Comparison of ENCODE assay signal across 1 cellular context in the genomic region with DNA sequence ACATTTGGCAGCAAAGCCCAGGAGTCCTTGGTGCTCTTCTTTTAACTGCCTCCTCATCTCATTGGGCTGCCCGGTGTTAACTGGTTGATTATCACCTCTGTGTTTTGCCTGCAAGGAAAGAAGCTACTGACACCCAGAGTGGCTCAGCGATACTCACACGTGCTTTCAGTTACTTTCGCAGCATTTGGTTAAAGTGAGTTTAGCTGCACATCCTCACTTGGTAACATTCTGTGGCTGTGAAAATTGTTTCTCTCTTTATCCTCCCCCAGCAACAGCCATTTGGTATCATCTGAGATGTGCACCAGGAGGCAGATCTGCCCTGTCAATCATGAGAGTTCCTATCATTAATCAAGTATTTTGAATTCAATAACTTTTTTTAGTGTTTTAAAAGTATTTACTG.
TF ChIP-seq lines count a peak whose summit lies in the region.

No MANE protein-coding gene starts in this region.

TF ChIP-seq in HepG2, 621 proteins besides CTCF, POLR2A, EP300 and RAD21 (continued from another document):
- no peak for TF ChIP-seq NFIB (CRISPR knock-in tag; IDR thresholded peaks at IDR 0.05; ENCODE audit: borderline replicate concordance)
- TF ChIP-seq NKX3-1 (CRISPR knock-in tag; IDR thresholded peaks at IDR 0.05): no peak
- TF ChIP-seq POGZ (CRISPR knock-in tag; IDR thresholded peaks at IDR 0.05): no peak
- TF ChIP-seq, protein P1, sequence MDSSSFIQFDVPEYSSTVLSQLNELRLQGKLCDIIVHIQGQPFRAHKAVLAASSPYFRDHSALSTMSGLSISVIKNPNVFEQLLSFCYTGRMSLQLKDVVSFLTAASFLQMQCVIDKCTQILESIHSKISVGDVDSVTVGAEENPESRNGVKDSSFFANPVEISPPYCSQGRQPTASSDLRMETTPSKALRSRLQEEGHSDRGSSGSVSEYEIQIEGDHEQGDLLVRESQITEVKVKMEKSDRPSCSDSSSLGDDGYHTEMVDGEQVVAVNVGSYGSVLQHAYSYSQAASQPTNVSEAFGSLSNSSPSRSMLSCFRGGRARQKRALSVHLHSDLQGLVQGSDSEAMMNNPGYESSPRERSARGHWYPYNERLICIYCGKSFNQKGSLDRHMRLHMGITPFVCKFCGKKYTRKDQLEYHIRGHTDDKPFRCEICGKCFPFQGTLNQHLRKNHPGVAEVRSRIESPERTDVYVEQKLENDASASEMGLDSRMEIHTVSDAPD (CRISPR knock-in tag; IDR thresholded peaks at IDR 0.05): no peak
- no peak for TF ChIP-seq PTBP1 (IDR thresholded peaks at IDR 0.05; ENCODE audit: low read depth, low read length, poor library complexity, severe bottlenecking)
- TF ChIP-seq ZFP1 (CRISPR knock-in tag; IDR thresholded peaks at IDR 0.05): no peak
- TF ChIP-seq, protein P2, sequence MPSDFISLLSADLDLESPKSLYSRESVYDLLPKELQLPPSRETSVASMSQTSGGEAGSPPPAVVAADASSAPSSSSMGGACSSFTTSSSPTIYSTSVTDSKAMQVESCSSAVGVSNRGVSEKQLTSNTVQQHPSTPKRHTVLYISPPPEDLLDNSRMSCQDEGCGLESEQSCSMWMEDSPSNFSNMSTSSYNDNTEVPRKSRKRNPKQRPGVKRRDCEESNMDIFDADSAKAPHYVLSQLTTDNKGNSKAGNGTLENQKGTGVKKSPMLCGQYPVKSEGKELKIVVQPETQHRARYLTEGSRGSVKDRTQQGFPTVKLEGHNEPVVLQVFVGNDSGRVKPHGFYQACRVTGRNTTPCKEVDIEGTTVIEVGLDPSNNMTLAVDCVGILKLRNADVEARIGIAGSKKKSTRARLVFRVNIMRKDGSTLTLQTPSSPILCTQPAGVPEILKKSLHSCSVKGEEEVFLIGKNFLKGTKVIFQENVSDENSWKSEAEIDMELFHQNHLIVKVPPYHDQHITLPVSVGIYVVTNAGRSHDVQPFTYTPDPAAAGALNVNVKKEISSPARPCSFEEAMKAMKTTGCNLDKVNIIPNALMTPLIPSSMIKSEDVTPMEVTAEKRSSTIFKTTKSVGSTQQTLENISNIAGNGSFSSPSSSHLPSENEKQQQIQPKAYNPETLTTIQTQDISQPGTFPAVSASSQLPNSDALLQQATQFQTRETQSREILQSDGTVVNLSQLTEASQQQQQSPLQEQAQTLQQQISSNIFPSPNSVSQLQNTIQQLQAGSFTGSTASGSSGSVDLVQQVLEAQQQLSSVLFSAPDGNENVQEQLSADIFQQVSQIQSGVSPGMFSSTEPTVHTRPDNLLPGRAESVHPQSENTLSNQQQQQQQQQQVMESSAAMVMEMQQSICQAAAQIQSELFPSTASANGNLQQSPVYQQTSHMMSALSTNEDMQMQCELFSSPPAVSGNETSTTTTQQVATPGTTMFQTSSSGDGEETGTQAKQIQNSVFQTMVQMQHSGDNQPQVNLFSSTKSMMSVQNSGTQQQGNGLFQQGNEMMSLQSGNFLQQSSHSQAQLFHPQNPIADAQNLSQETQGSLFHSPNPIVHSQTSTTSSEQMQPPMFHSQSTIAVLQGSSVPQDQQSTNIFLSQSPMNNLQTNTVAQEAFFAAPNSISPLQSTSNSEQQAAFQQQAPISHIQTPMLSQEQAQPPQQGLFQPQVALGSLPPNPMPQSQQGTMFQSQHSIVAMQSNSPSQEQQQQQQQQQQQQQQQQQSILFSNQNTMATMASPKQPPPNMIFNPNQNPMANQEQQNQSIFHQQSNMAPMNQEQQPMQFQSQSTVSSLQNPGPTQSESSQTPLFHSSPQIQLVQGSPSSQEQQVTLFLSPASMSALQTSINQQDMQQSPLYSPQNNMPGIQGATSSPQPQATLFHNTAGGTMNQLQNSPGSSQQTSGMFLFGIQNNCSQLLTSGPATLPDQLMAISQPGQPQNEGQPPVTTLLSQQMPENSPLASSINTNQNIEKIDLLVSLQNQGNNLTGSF (CRISPR knock-in tag; IDR thresholded peaks at IDR 0.05): no peak
- no peak for TF ChIP-seq ZFP36L2 (CRISPR knock-in tag; IDR thresholded peaks at IDR 0.05)
- TF ChIP-seq, protein P3, sequence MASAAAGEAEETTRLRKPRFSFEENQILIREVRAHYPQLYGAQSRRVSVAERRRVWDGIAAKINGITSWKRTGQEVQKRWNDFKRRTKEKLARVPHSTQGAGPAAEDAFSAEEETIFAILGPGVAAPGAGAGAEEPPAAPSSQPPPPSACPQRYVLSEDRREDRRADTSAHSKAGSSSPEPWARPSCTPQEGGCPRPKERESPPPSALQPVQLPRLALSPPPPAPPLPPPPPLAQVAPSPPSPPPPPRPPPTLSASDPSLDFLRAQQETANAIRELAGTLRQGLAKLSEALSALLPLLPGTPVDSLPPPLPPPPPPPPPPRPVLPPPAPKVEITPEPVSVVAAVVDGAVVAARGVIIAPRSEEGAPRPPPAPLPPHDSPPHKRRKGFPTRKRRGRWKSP (CRISPR knock-in tag; IDR thresholded peaks at IDR 0.05): no peak
- TF ChIP-seq, protein P4, sequence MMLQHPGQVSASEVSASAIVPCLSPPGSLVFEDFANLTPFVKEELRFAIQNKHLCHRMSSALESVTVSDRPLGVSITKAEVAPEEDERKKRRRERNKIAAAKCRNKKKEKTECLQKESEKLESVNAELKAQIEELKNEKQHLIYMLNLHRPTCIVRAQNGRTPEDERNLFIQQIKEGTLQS (CRISPR knock-in tag; IDR thresholded peaks at IDR 0.05): no peak
- no peak for TF ChIP-seq ZNF747 (CRISPR knock-in tag; IDR thresholded peaks at IDR 0.05; ENCODE audit: borderline replicate concordance)
